Comparison of ENCODE assay signal across 1 cellular context in genomic region chr17:76276461-76277299, GRCh38.
TF ChIP-seq lines count a peak whose summit lies in the region.

No MANE protein-coding gene starts in this region.

TF ChIP-seq in HepG2, 621 proteins besides CTCF, POLR2A, EP300 and RAD21:
- TF ChIP-seq TARDBP (CRISPR knock-in tag; IDR thresholded peaks at IDR 0.05) (0 out of 2 replicates have a peak, but pooled peaks have one; percentile 33), FUBP1 (CRISPR knock-in tag; IDR thresholded peaks at IDR 0.05; ENCODE audit: borderline replicate concordance) (no peak), NFKB2 (CRISPR knock-in tag; IDR thresholded peaks at IDR 0.05; ENCODE audit: borderline replicate concordance) (no peak), NR2F2 (IDR thresholded peaks at IDR 0.05; ENCODE audit: borderline replicate concordance, low read depth) (no peak)
